ENCODE assay signal across 9 cellular contexts in the genomic region with DNA sequence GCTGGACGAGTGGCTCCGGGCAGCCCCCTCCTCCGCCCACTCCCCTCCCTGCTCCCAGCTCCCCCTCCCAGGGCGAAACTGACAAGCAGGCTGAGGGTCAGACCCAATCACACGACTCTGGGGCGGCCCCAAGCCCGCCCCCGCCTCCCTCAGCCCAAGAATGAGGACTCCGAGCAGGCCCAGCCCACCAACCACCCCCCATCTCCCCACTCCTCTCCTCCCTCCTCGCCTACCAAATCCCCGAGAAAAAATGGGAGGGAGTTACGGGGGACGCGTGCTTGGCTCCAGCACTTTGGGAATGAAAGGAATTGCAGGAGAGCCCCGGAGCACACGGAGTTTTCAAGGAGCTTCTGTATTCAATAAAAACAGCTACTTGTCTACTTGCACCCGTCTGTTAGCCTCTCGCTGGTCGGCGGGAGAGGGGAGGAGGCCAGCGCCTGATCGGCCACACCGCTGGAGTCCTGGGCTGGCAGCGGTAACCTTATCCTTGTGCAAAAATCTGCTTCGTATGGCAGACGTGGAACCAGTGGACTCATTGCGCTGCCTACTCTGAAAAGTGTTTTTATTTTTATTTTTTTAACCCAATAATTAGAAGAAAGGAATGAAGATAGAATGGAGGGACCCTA. TPM values are rescaled to one million over a fixed set of nuclear protein-coding genes. Genes with fewer than 3 reads are reported as not detected.
A peak's percentile ranks its signal among the peaks of the same experiment; 100 is the strongest.
DNase-seq lines count a peak whose midpoint lies in the region; ATAC-seq, FAIRE-seq and TF ChIP-seq lines count a peak whose summit lies in the region.
"Had no signal": no experiment of that assay in that cellular context is flagged by ENCODE, and none has a peak within 500 bp of the region (broad histone marks: within the 10 kb centered on the region; RNA-seq: fewer than 3 reads in every experiment).

No MANE protein-coding gene starts in this region.

- H3K4me2 ChIP-seq in SK-N-SH: no peak overlapping the region

- POLR2A ChIA-PET in SK-N-SH (lab: Yijun Ruan, JAX): no interaction called here

- H2AFZ ChIP-seq in SK-N-SH (ENCODE audit: low read depth) (no peak overlapping the region), neuron (ENCODE audit: low read depth, low read length) (peak overlapping the region; percentile 89)

- no peak for TF ChIP-seq EP300 in SK-N-SH (IDR thresholded peaks at IDR 0.05; ENCODE audit: borderline replicate concordance in 1 of 2, low read depth in 1 of 2, low read length in 1 of 2)
- TF ChIP-seq EP300 in gastroesophageal sphincter (IDR thresholded peaks at IDR 0.05): no peak

- no peaks in the 10 kb centered on the region for H3K79me2 ChIP-seq in SK-N-SH (ENCODE audit: insufficient read depth)

- CTCF ChIA-PET in SK-N-SH (lab: Yijun Ruan, JAX): interaction anchor here (3.6 to 5.4 kb wide), 2 partner anchors 12 to 354 kb away, joined by 28 to 119 read pairs; no protein-coding TSS in a partner anchor

- no peaks in the 10 kb centered on the region; the same call in 1 of the 2 replicates for H3K9me2 ChIP-seq in SK-N-SH

- H3K9ac ChIP-seq in SK-N-SH: no peak overlapping the region

- no peaks in the 10 kb centered on the region; the same call in 1 of the 2 replicates for H3K9me3 ChIP-seq in SK-N-SH
- no peaks in the 10 kb centered on the region for H3K9me3 ChIP-seq in gastroesophageal sphincter
- H3K9me3 ChIP-seq in neuron (ENCODE audit: low read length): no peaks in the 10 kb centered on the region
- no peaks in the 10 kb centered on the region for H3K9me3 ChIP-seq in vagina

- no peak for TF ChIP-seq CTCF in SK-N-SH (IDR thresholded peaks at IDR 0.05)
- TF ChIP-seq CTCF in gastroesophageal sphincter (IDR thresholded peaks at IDR 0.05): no peak
- TF ChIP-seq CTCF in vagina (IDR thresholded peaks at IDR 0.05): no peak

- no peaks in the 10 kb centered on the region for H4K20me1 ChIP-seq in SK-N-SH (ENCODE audit: insufficient read depth)

- no peak for FAIRE-seq in GM12891 (lab: Jason Lieb, UNC)

- TF ChIP-seq POLR2A in gastroesophageal sphincter (IDR thresholded peaks at IDR 0.05) (no peak), vagina (IDR thresholded peaks at IDR 0.05) (no peak), GM12891 (IDR thresholded peaks at IDR 0.05; ENCODE audit: low read depth, low read length) (no peak)

- H3F3A ChIP-seq in SK-N-SH (replicated peaks; ENCODE audit: insufficient read depth): peaks cover 36% of the 10 kb centered on the region

- peaks cover 2 to 13% of the 10 kb centered on the region in 2 experiments; a peak in 3 of 4 replicates for H3K4me1 ChIP-seq in SK-N-SH (ENCODE audit: control insufficient read depth in 1 of 2, insufficient read depth in 2 of 2, low read depth in 1 of 2, low read length in 1 of 2)
- H3K4me1 ChIP-seq in gastroesophageal sphincter: peaks cover 0 to 25% (median 6%) of the 10 kb centered on the region in 3 donors
- peaks cover 18% of the 10 kb centered on the region for H3K4me1 ChIP-seq in neuron (ENCODE audit: insufficient read depth, low read length)
- peaks cover 28% of the 10 kb centered on the region for H3K4me1 ChIP-seq in vagina

- H3K36me3 ChIP-seq in SK-N-SH (replicated peaks in 1 of 2; ENCODE audit: control insufficient read depth in 1 of 2, insufficient read depth in 2 of 2, low read length in 1 of 2) (no peaks in the 10 kb centered on the region), gastroesophageal sphincter (no peaks in the 10 kb centered on the region), neuron (ENCODE audit: insufficient read depth, low read length) (no peaks in the 10 kb centered on the region), vagina (no peaks in the 10 kb centered on the region)

- ATAC-seq in SK-N-SH treated with all-trans-retinoic acid at 6 μM for 48 hours (no peak), gastroesophageal sphincter (peak; percentile 31)
- ATAC-seq: left colon had no signal

- peak; percentile 34 for DNase-seq in SK-N-SH
- no peak for DNase-seq in vagina (ENCODE audit: extremely low spot score in 2 of 2)
- no peak for DNase-seq in GM12891 (ENCODE audit: insufficient read length, low spot score)
- no peak for DNase-seq in NCI-H1694 (lab: John Stamatoyannopoulos, UW)
- DNase-seq in hepatic stellate cell (ENCODE audit: low spot score): no peak

- H3K27me3 ChIP-seq in SK-N-SH (ENCODE audit: insufficient read depth) (no peaks in the 10 kb centered on the region), gastroesophageal sphincter (peaks cover 3% of the 10 kb centered on the region), neuron (ENCODE audit: insufficient read depth, low read length) (no peaks in the 10 kb centered on the region), vagina (no peaks in the 10 kb centered on the region)

- no peak for TF ChIP-seq RAD21 in SK-N-SH (IDR thresholded peaks at IDR 0.05; ENCODE audit: low read length)

- intact Hi-C loops in vagina (cut with DNase I): loop anchor here (5.0 kb wide), 1 partner anchor 399 kb away; no protein-coding TSS in a partner anchor

- 90% methylated on average over 15 of the region's 27 CpGs for WGBS in SK-N-SH (ENCODE audit: low lambda C conversion rate)
- WGBS in gastroesophageal sphincter (ENCODE audit: low coverage in 1 of 2), 2 donors: 12 to 13% methylated on average over 12 to 16 of the region's 27 CpGs

- H3K4me3 ChIP-seq in SK-N-SH (ENCODE audit: low read depth in 2 of 2, low read length in 1 of 2) (no peak overlapping the region), gastroesophageal sphincter (peak overlapping the region; percentile 14 to 47), neuron (ENCODE audit: low read length) (peak overlapping the region; percentile 85), vagina (peak overlapping the region; percentile 43 to 53)

- no peak overlapping the region for H3K27ac ChIP-seq in SK-N-SH (ENCODE audit: low read depth in 2 of 2, low read length in 1 of 2)
- H3K27ac ChIP-seq in gastroesophageal sphincter: no peak overlapping the region
- H3K27ac ChIP-seq in vagina: no peak overlapping the region

TF ChIP-seq in SK-N-SH, 30 proteins besides CTCF, POLR2A, EP300 and RAD21 (continues in another document):
- TF ChIP-seq RFX5 (IDR thresholded peaks at IDR 0.05; ENCODE audit: low read length): no peak
- TF ChIP-seq RXRA (IDR thresholded peaks at IDR 0.05; ENCODE audit: borderline replicate concordance, low read depth): no peak
- no peak for TF ChIP-seq ELF1 (IDR thresholded peaks at IDR 0.05)

TF ChIP-seq in SK-N-SH treated with all-trans-retinoic acid at 6 μM for 48 hours, 23 proteins besides CTCF, POLR2A, EP300 and RAD21:
- TF ChIP-seq TOX (CRISPR knock-in tag; IDR thresholded peaks at IDR 0.05; ENCODE audit: borderline replicate concordance) (no peak), BACH2 (CRISPR knock-in tag; IDR thresholded peaks at IDR 0.05; ENCODE audit: borderline replicate concordance) (no peak)

TF ChIP-seq in GM12891, 5 proteins besides CTCF, POLR2A, EP300 and RAD21:
- no peak for TF ChIP-seq PAX5 (IDR thresholded peaks at IDR 0.05; ENCODE audit: insufficient read depth, low read length, severe bottlenecking)
- TF ChIP-seq POU2F2 (IDR thresholded peaks at IDR 0.05; ENCODE audit: low read depth, low read length): no peak
- TF ChIP-seq SPI1 (IDR thresholded peaks at IDR 0.05; ENCODE audit: low read depth, low read length): no peak
- TF ChIP-seq TAF1 (IDR thresholded peaks at IDR 0.05; ENCODE audit: low read depth, low read length): no peak
- no peak for TF ChIP-seq POLR2AphosphoS5 (IDR thresholded peaks at IDR 0.05; ENCODE audit: low read depth, low read length)

RNA-seq across cellular contexts. Expression of gene COL11A1, which starts 0.3 kb away (rescaled TPM):
- polyA plus RNA-seq in SK-N-SH (2012; rRNA removed): 0.13 and 0.15 TPM in 2 replicates
- polyA plus RNA-seq in SK-N-SH (2012; cell fraction: cytosol; rRNA removed): 0.13 and 0.17 TPM in 2 replicates
- polyA plus RNA-seq in SK-N-SH (2012; cell fraction: nucleus; rRNA removed): 0.11 and 0.12 TPM in 2 replicates
- under 1 TPM in 1 of 4 donors, not detected in 3; 0.19 TPM for total RNA-seq in gastroesophageal sphincter
- total RNA-seq in vagina: not detected
- 0.05 TPM for polyA plus RNA-seq in GM12891 (2012; ENCODE audit: low read depth, missing spikeins)

Comparison
In these comparisons a context has a peak if more than half of its experiments do, and no peak if none do; other contexts are left out.
1. H3K4me3 ChIP-seq: peak in gastroesophageal sphincter (2 of 2), neuron (single experiment) and vagina (2 of 2); none in SK-N-SH (0 of 2).